ENCODE assay signal across 8 cellular contexts in genomic region chr1:112395832-112396667, GRCh38. TPM values are rescaled to one million over a fixed set of nuclear protein-coding genes. Genes with fewer than 3 reads are reported as not detected.
DNase-seq lines count a peak whose midpoint lies in the region; ATAC-seq and TF ChIP-seq lines count a peak whose summit lies in the region.

Gene CTTNBP2NL (plus strand): TSS chr1:112396214. CDS start chr1:112416166, 19,952 bp downstream.

- TF ChIP-seq POLR2A in NB4 (IDR thresholded peaks at IDR 0.05; ENCODE audit: extremely low read depth, insufficient read length) (no peak), ovary (IDR thresholded peaks at IDR 0.05) (peak; percentile 65)

- no peak for TF ChIP-seq EP300 in ovary (IDR thresholded peaks at IDR 0.05)

- H3K27ac Mint-ChIP-seq in HFFc6: peak within 1 kb of the TSS; percentile 98
- H3K27ac Mint-ChIP-seq in activated naive CD8-positive, alpha-beta T cell treated with anti-CD3 and anti-CD28 coated beads, Interleukin-2, amount 10 ng/mL, durations not matched to agents 7 days and 5 days: peak within 1 kb of the TSS; percentile 69

- peak within 1 kb of the TSS; percentile 97 for H3K4me3 Mint-ChIP-seq in HFFc6
- peak within 1 kb of the TSS; percentile 94 for H3K4me3 Mint-ChIP-seq in activated naive CD8-positive, alpha-beta T cell treated with anti-CD3 and anti-CD28 coated beads, Interleukin-2, amount 10 ng/mL, durations not matched to agents 7 days and 5 days

- peak; percentile 99 for ATAC-seq in activated naive CD8-positive, alpha-beta T cell treated with anti-CD3 and anti-CD28 coated beads, Interleukin-2, amount 10 ng/mL, durations not matched to agents 7 days and 5 days (ENCODE audit: low read depth)

- H3K27me3 ChIP-seq in ovary: no peaks in the 10 kb centered on the region
- H3K27me3 ChIP-seq in thymus (ENCODE audit: control insufficient read depth, insufficient read depth): peaks cover 2% of the 10 kb centered on the region

- peaks cover 1% of the 10 kb centered on the region for H3K27me3 Mint-ChIP-seq in HFFc6 (ENCODE audit: insufficient read depth)
- H3K27me3 Mint-ChIP-seq in activated naive CD8-positive, alpha-beta T cell treated with anti-CD3 and anti-CD28 coated beads, Interleukin-2, amount 10 ng/mL, durations not matched to agents 7 days and 5 days: peaks cover 31% of the 10 kb centered on the region

- TF ChIP-seq CTCF in HFFc6 (IDR thresholded peaks at IDR 0.05) (no peak), NB4 (IDR thresholded peaks at IDR 0.05; ENCODE audit: low read depth, low read length) (no peak), ovary (IDR thresholded peaks at IDR 0.05) (no peak)

- H3K4me3 ChIP-seq in NB4 (ENCODE audit: low read depth, low read length) (peak within 1 kb of the TSS; percentile 69), ovary (peak within 1 kb of the TSS; percentile 93), thymus (ENCODE audit: low read length) (peak within 1 kb of the TSS; percentile 59)

- H3K9me3 ChIP-seq in ovary (no peaks in the 10 kb centered on the region), thymus (ENCODE audit: control insufficient read depth) (no peaks in the 10 kb centered on the region)

- H3K4me1 Mint-ChIP-seq in HFFc6 (ENCODE audit: low read depth): peaks cover 78% of the 10 kb centered on the region
- H3K4me1 Mint-ChIP-seq in activated naive CD8-positive, alpha-beta T cell treated with anti-CD3 and anti-CD28 coated beads, Interleukin-2, amount 10 ng/mL, durations not matched to agents 7 days and 5 days: peaks cover 20% of the 10 kb centered on the region

- peaks cover 2% of the 10 kb centered on the region for H3K4me1 ChIP-seq in ovary (ENCODE audit: insufficient read depth)
- peaks cover 8% of the 10 kb centered on the region for H3K4me1 ChIP-seq in thymus (ENCODE audit: control insufficient read depth, insufficient read depth, low read length)

- peaks cover 29% of the 10 kb centered on the region for H3K36me3 Mint-ChIP-seq in HFFc6 (ENCODE audit: low read depth)
- no peaks in the 10 kb centered on the region for H3K36me3 Mint-ChIP-seq in activated naive CD8-positive, alpha-beta T cell treated with anti-CD3 and anti-CD28 coated beads, Interleukin-2, amount 10 ng/mL, durations not matched to agents 7 days and 5 days

- WGBS in ovary, 3 donors: 0 to 1% (median 1%) methylated on average over 53 of the region's 53 CpGs
- WGBS in thymus: under 1% methylated on average over 53 of the region's 53 CpGs

- H3K9me3 Mint-ChIP-seq in HFFc6: no peaks in the 10 kb centered on the region
- H3K9me3 Mint-ChIP-seq in activated naive CD8-positive, alpha-beta T cell treated with anti-CD3 and anti-CD28 coated beads, Interleukin-2, amount 10 ng/mL, durations not matched to agents 7 days and 5 days: no peaks in the 10 kb centered on the region

- POLR2A ChIA-PET in activated naive CD8-positive, alpha-beta T cell treated with anti-CD3 and anti-CD28 coated beads, Interleukin-2, amount 10 ng/mL, durations not matched to agents 7 days and 5 days (lab: Charles Lee): no interaction called here

- H3K36me3 ChIP-seq in ovary: no peaks in the 10 kb centered on the region
- H3K36me3 ChIP-seq in thymus (ENCODE audit: control insufficient read depth, insufficient read depth): no peaks in the 10 kb centered on the region

- DNase-seq in GM04503 (ENCODE audit: low read depth) (peak; percentile 75), HFFc6 (peak; percentile 92), NB4 (ENCODE audit: low read depth) (peak; percentile 77), SKM-1 treated with dmso at 0.1 percent for 144 hours (lab: John Stamatoyannopoulos, UW; ENCODE audit: unreplicated experiment) (peak; percentile 60), head of caudate nucleus (peak; percentile 95 to 99 (median 98)), ovary (peak; percentile 97 to 98 (median 97))
- DNase-seq in activated naive CD8-positive, alpha-beta T cell treated with anti-CD3 and anti-CD28 coated beads, Interleukin-2, amount 10 ng/mL, durations not matched to agents 7 days and 5 days: peak; percentile 83

- H3K27ac ChIP-seq in ovary (peak within 1 kb of the TSS; percentile 23 to 62), thymus (ENCODE audit: low read depth) (peak within 1 kb of the TSS; percentile 75)

- intact Hi-C loops in head of caudate nucleus (cut with DNase I): loop anchor here (10.0 kb wide), 2 partner anchors 219 to 309 kb away; partner anchors contain the start of genes CAPZA1, RHOC and ST7L
- intact Hi-C loops in ovary (cut with DNase I): loop anchor here (10.0 kb wide), 2 partner anchors 219 to 309 kb away; partner anchors contain the start of genes CAPZA1 (in 2 of the 4), RHOC (in 2 of the 4) and ST7L (in 2 of the 4)

RNA-seq across cellular contexts. Expression of gene CTTNBP2NL, which starts in this region (rescaled TPM):
- total RNA-seq in HFFc6 (2021; fragmentation: NEBNext Ultra II Directional; extraction: Animal tissue kit (Norgen Biotek cat#: 25700)): 10 to 100 TPM; 71.9 to 80.8 (median 76.5) TPM
- under 1 TPM; 0.47 to 0.57 TPM for total RNA-seq in activated naive CD8-positive, alpha-beta T cell treated with anti-CD3 and anti-CD28 coated beads, Interleukin-2, amount 10 ng/mL, durations not matched to agents 7 days and 5 days
- total RNA-seq in ovary: 10 to 100 TPM in 6 of 7 donors, 1 to 10 TPM in 1; 9.4 to 35.7 (median 28.4) TPM
- 10 to 100 TPM in 1 of 2 donors, 1 to 10 TPM in 1; 8.1 to 19.8 TPM for polyA plus RNA-seq in ovary
- polyA plus RNA-seq in thymus: 4.8 TPM

Comparison
In these comparisons a context has a peak if more than half of its experiments do, and no peak if none do; other contexts are left out.
1. Peak in every context shown above with its lines: DNase-seq, ATAC-seq, H3K4me3 ChIP-seq and H3K27ac ChIP-seq.
2. RNA of gene CTTNBP2NL (total RNA-seq): 71.9 to 80.8 TPM in HFFc6 and 9.4 to 35.7 TPM in ovary; 0.47 to 0.57 TPM in activated naive CD8-positive, alpha-beta T cell treated with anti-CD3 and anti-CD28 coated beads, Interleukin-2, amount 10 ng/mL, durations not matched to agents 7 days and 5 days; every median in the first group is over 4 times any median in the second.
3. Peak in DNase-seq and ATAC-seq in activated naive CD8-positive, alpha-beta T cell treated with anti-CD3 and anti-CD28 coated beads, Interleukin-2, amount 10 ng/mL, durations not matched to agents 7 days and 5 days; RNA of the gene not detected or under 1 TPM.